In genomic region chrX:4547218-4547836, GRCh38 we compare ENCODE assay signal across 8 cellular contexts.
DNase-seq lines count a peak whose midpoint lies in the region; ATAC-seq and TF ChIP-seq lines count a peak whose summit lies in the region.

No MANE protein-coding gene starts in this region.

- H3K4me2 ChIP-seq in OCI-LY7 (ENCODE audit: low read length) = no peak overlapping the region

- DNase-seq in NOMO-1 (lab: John Stamatoyannopoulos, UW; ENCODE audit: unreplicated experiment in 2 of 2) = peak; percentile 5 to 18
- no peak for DNase-seq in NOMO-1 treated with dmso at 0.1 percent for 144 hours (lab: John Stamatoyannopoulos, UW; ENCODE audit: unreplicated experiment)
- DNase-seq in OCI-LY7 (ENCODE audit: low spot score) = peak; percentile 46
- DNase-seq in amygdala (lab: John Stamatoyannopoulos, UW) = peak in 45 of 56 donors; percentile 0 to 62 (median 8)
- peak; percentile 15 for DNase-seq in hepatic stellate cell (ENCODE audit: low spot score)
- DNase-seq in skeletal muscle cell (ENCODE audit: low read depth) = peak; percentile 6

- BruUV-seq in OCI-LY7 (replicated peaks; lab: Mats Ljungman, UMichigan) = no TSS peak

- no peaks in the 10 kb centered on the region for H3K9me2 ChIP-seq in OCI-LY7 (ENCODE audit: insufficient read depth, low read length)

- peak; percentile 81 for TF ChIP-seq CTCF in OCI-LY7 (conservative IDR thresholded peaks at IDR 0.05; ENCODE audit: low read length)

- POLR2A ChIA-PET in OCI-LY7 (lab: Charles Lee) = no interaction called here

- H2AFZ ChIP-seq in OCI-LY7 (ENCODE audit: low read length) = no peak overlapping the region

- no peaks in the 10 kb centered on the region for H3K9me3 ChIP-seq in OCI-LY7 (ENCODE audit: low read length)

- no peaks in the 10 kb centered on the region for H4K20me1 ChIP-seq in OCI-LY7 (ENCODE audit: insufficient read depth, low read length)

- H3K4me3 ChIP-seq in OCI-LY7 (ENCODE audit: low read depth, low read length, poor library complexity, severe bottlenecking) (no peak overlapping the region), skeletal muscle cell (ENCODE audit: low read depth, low read length) (no peak overlapping the region)

- no peak overlapping the region for H3K27ac ChIP-seq in OCI-LY7 (ENCODE audit: low read depth, low read length, poor library complexity, severe bottlenecking)

- no peaks in the 10 kb centered on the region for H3K4me1 ChIP-seq in OCI-LY7 (ENCODE audit: insufficient read depth, low read length, poor library complexity, severe bottlenecking)

- ATAC-seq in HG02763 (IDR thresholded peaks at IDR 0.05; ENCODE audit: unreplicated experiment) (peak; percentile 70), GM18519 (IDR thresholded peaks at IDR 0.05; ENCODE audit: low FRiP score, unreplicated experiment) (no peak)

- no peaks in the 10 kb centered on the region for H3K36me3 ChIP-seq in OCI-LY7 (ENCODE audit: insufficient read depth, low read length)

- CTCF ChIA-PET in OCI-LY7 (lab: Charles Lee; ENCODE audit: unreplicated experiment) = no interaction called here

- H3K79me2 ChIP-seq in OCI-LY7 (ENCODE audit: insufficient read depth, low read depth, low read length) = no peaks in the 10 kb centered on the region

- intact Hi-C loops in OCI-LY7 (cut with micrococcal nuclease; ENCODE audit: unreplicated experiment) = loop anchor here (2.0 to 5.0 kb wide), 2 partner anchors 565 to 1330 kb away; no protein-coding TSS in a partner anchor
